15 cellular contexts compared by ENCODE assay signal in the genomic region with DNA sequence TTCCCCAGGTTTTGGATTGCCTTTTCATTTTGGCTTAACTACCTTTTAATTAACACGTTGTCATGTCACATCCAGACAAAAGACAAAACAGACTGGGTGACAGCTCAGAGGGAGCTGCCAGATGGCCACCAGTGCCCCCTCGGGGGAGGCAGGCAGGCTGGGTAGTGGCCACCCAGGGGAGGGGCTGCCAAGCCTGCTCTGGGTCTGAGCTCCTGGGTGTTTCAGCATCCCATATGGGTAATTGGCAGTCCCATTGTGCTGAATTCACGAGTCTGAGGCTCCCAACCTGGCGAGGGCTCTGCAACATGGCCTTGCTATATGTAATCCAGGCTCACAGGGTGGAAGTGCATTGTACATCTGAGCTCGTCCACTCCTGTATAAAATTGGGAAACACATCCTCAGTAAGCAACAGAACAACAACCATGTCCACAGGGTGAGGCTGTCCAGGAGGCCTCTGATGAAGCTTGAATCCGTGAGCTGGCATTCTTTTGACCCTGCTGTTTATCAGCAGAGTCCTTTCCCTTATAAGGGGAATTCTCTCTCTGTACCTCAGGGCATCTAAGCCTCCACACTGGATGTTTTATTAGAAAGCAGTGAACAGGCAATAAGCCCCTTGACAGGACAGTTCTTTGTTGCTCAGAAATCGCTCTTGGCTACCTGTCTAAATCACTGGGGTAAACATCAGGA.
DNase-seq lines count a peak whose midpoint lies in the region; TF ChIP-seq lines count a peak whose summit lies in the region.
"Had no signal": no experiment of that assay in that cellular context is flagged by ENCODE, and none has a peak within 500 bp of the region (broad histone marks: within the 10 kb centered on the region; RNA-seq: fewer than 3 reads in every experiment).

No MANE protein-coding gene starts in this region.

- peak overlapping the region; percentile 78 for H4K91ac ChIP-seq in trophoblast cell (ENCODE audit: low read depth, low read length)

- H2BK120ac ChIP-seq in trophoblast cell (ENCODE audit: insufficient read depth, low read length, poor library complexity), result peak overlapping the region; percentile 92

- no CpG with 5 or more reads among the region's 7 CpGs for WGBS in trophoblast cell (ENCODE audit: extremely low coverage, insufficient coverage, insufficient read length)

- H4K20me1 ChIP-seq in osteoblast (ENCODE audit: insufficient read depth, low read length), result no peaks in the 10 kb centered on the region

- no peak overlapping the region for H4K12ac ChIP-seq in trophoblast cell (ENCODE audit: low read depth, low read length)

- no peak overlapping the region for H3K4me3 ChIP-seq in trophoblast cell (ENCODE audit: low read depth, low read length)
- no peak overlapping the region for H3K4me3 ChIP-seq in osteoblast (ENCODE audit: insufficient read depth, low read length)
- H3K4me3 ChIP-seq: upper lobe of left lung had no signal

- peaks cover 3% of the 10 kb centered on the region for H3K79me2 ChIP-seq in trophoblast cell (ENCODE audit: control insufficient read depth, insufficient read depth, low read length, poor library complexity)
- no peaks in the 10 kb centered on the region for H3K79me2 ChIP-seq in osteoblast (ENCODE audit: insufficient read depth, low read length)

- H3K79me1 ChIP-seq in trophoblast cell (ENCODE audit: low read length), result peaks cover 13% of the 10 kb centered on the region

- DNase-seq in NCI-H2081 (lab: John Stamatoyannopoulos, UW), result peak; percentile 31 to 64
- DNase-seq in NCI-H2081 treated with DMSO at 0.1 percent for 48 hours (lab: John Stamatoyannopoulos, UW), result no peak
- DNase-seq in NCI-H524 (lab: John Stamatoyannopoulos, UW), result peak; percentile 92 to 97
- peak; percentile 46 for DNase-seq in cerebellum (ENCODE audit: low spot score)
- DNase-seq in trophoblast cell, result peak in 1 of 2 donors; percentile 15
- no peak for DNase-seq in osteoblast (ENCODE audit: insufficient read length, low spot score, missing footprints)
- DNase-seq in amniotic stem cell (lab: John Stamatoyannopoulos, UW), result no peak
- no peak for DNase-seq in NCI-H2196 treated with DMSO at 0.1 percent for 48 hours (lab: John Stamatoyannopoulos, UW; ENCODE audit: unreplicated experiment)
- DNase-seq: activated CD4-positive, alpha-beta T cell treated with anti-CD3 and anti-CD28 coated beads for 1 hour; activated naive CD4-positive, alpha-beta T cell treated with anti-CD3 and anti-CD28 coated beads, Interleukin-2, amount 10 ng/mL, durations not matched to agents 7 days and 5 days; effector memory CD8-positive, alpha-beta T cell; KG1; SHP77; upper lobe of left lung had no signal

- peak overlapping the region; percentile 37 for H2BK5ac ChIP-seq in trophoblast cell (ENCODE audit: low read depth, low read length, poor library complexity)

- no peaks in the 10 kb centered on the region for H3K27me3 ChIP-seq in trophoblast cell (ENCODE audit: insufficient read depth, low read length)
- H3K27me3 ChIP-seq in osteoblast (ENCODE audit: insufficient read depth, low read length), result no peaks in the 10 kb centered on the region
- H3K27me3 ChIP-seq: upper lobe of left lung had no signal

- H3K9ac ChIP-seq in trophoblast cell (ENCODE audit: low read length), result no peak overlapping the region

- peak overlapping the region; percentile 31 for H3K18ac ChIP-seq in trophoblast cell (ENCODE audit: low read length)

- peak overlapping the region; percentile 49 for H3K4ac ChIP-seq in trophoblast cell (ENCODE audit: low read depth, low read length)

- no peak for TF ChIP-seq CTCF in osteoblast (IDR thresholded peaks at IDR 0.05; ENCODE audit: extremely low read depth, low read depth, low read length)

- no peaks in the 10 kb centered on the region for H3K9me3 ChIP-seq in trophoblast cell (ENCODE audit: insufficient read depth, low read depth, low read length)
- H3K9me3 ChIP-seq in osteoblast (ENCODE audit: low read depth, low read length), result no peaks in the 10 kb centered on the region
- H3K9me3 ChIP-seq: neutrophil, upper lobe of left lung had no signal

- peak overlapping the region; percentile 90 for H2AK5ac ChIP-seq in trophoblast cell (ENCODE audit: low read length)

- H4K8ac ChIP-seq in trophoblast cell (ENCODE audit: low read depth, low read length), result peak overlapping the region; percentile 57

- H3K4me2 ChIP-seq in trophoblast cell (ENCODE audit: low read length) (peak overlapping the region; percentile 17), osteoblast (ENCODE audit: insufficient read depth, low read length) (no peak overlapping the region)

- H2BK12ac ChIP-seq in trophoblast cell (ENCODE audit: low read length), result peak overlapping the region; percentile 53

- H3K14ac ChIP-seq in trophoblast cell (ENCODE audit: low read length), result peak overlapping the region; percentile 67

- H2AFZ ChIP-seq in trophoblast cell (ENCODE audit: insufficient read depth, low read length, poor library complexity), result peak overlapping the region; percentile 61
- no peak overlapping the region for H2AFZ ChIP-seq in osteoblast (ENCODE audit: low read length)

- peak overlapping the region; percentile 75 for H3K27ac ChIP-seq in trophoblast cell (ENCODE audit: low read depth, low read length)
- no peak overlapping the region for H3K27ac ChIP-seq in osteoblast (ENCODE audit: low read depth, low read length)
- H3K27ac ChIP-seq: neutrophil, upper lobe of left lung had no signal

- H3K23ac ChIP-seq in trophoblast cell (ENCODE audit: low read length), result no peak overlapping the region

- H3K4me1 ChIP-seq in trophoblast cell (ENCODE audit: control insufficient read depth in 1 of 2, insufficient read depth in 2 of 2, low read length in 2 of 2) (peaks cover 24 to 27% of the 10 kb centered on the region in 2 experiments), osteoblast (ENCODE audit: insufficient read depth, low read length) (peaks cover 7% of the 10 kb centered on the region)
- H3K4me1 ChIP-seq: upper lobe of left lung had no signal

- H3K36me3 ChIP-seq in trophoblast cell (ENCODE audit: control insufficient read depth in 1 of 2, insufficient read depth in 2 of 2, low read length in 2 of 2), result no peaks in the 10 kb centered on the region
- no peaks in the 10 kb centered on the region for H3K36me3 ChIP-seq in osteoblast (ENCODE audit: insufficient read depth, low read length)
- H3K36me3 ChIP-seq: neutrophil, upper lobe of left lung had no signal

Comparison
In these comparisons a context has a peak if more than half of its experiments do, and no peak if none do; other contexts are left out.
1. DNase-seq: peak in NCI-H2081 (2 of 2), NCI-H524 (2 of 2) and cerebellum (single experiment); none in NCI-H2081 treated with DMSO at 0.1 percent for 48 hours (single experiment), osteoblast (single experiment), amniotic stem cell (single experiment) and NCI-H2196 treated with DMSO at 0.1 percent for 48 hours (single experiment).